In the genomic region with DNA sequence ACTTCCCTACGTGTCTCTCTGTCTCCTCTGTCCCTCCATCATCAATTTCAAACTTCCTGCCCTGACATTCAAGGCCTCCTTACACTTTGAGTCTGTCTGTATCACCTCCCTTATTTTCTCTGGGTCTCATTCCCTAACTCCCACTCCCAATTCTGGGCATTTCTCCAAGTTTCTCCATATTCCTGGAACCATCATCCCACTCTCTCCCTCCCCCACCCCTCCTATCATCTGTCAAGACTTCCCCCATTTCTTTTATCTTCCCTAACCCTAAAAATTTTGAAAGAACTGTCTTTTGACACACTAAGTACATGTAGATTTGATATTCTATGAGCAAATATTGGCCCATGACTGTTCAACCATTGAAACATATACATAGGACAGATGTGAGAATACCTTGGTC, we compare ENCODE assay signal across 15 cellular contexts.
"Had no signal": no experiment of that assay in that cellular context is flagged by ENCODE, and none has a peak within 500 bp of the region (broad histone marks: within the 10 kb centered on the region; RNA-seq: fewer than 3 reads in every experiment).

No MANE protein-coding gene starts in this region.

- H3K9me3 ChIP-seq: esophagus muscularis mucosa, heart left ventricle, mucosa of descending colon, ovary, right atrium auricular region had no signal

- H3K36me3 ChIP-seq: esophagus muscularis mucosa, heart left ventricle, ovary, right atrium auricular region had no signal

- H3K4me3 ChIP-seq: esophagus muscularis mucosa, heart left ventricle, mucosa of descending colon, ovary, right atrium auricular region, smooth muscle cell had no signal

- H3K27me3 ChIP-seq: esophagus muscularis mucosa, heart left ventricle, ovary, right atrium auricular region had no signal

- H3K27ac ChIP-seq: epithelial cell of prostate, esophagus muscularis mucosa, heart left ventricle, ovary, right atrium auricular region had no signal

- DNase-seq: effector memory CD8-positive, alpha-beta T cell; foreskin fibroblast; heart left ventricle; hippocampal formation; left colon; mucosa of descending colon; naive thymus-derived CD8-positive, alpha-beta T cell; ovary; stimulated activated CD4-positive, alpha-beta T cell treated with anti-CD3 and anti-CD28 coated beads, Interleukin-2, amount 100 ng/mL, for 48 hours; stimulated activated naive CD4-positive, alpha-beta T cell treated with Interleukin-2 at 50 U/mL for 16 hours; trophoblast cell had no signal
